Comparison of ENCODE assay signal across 1 cellular context in genomic region chr17:69192754-69193153, GRCh38.
TF ChIP-seq lines count a peak whose summit lies in the region.

No MANE protein-coding gene starts in this region.

TF ChIP-seq in H1, 55 proteins besides CTCF, POLR2A, EP300 and RAD21 (continued from another document):
- TF ChIP-seq RBBP5 (IDR thresholded peaks at IDR 0.05; ENCODE audit: borderline replicate concordance, low read depth, low read length) (no peak), JUN (IDR thresholded peaks at IDR 0.05; ENCODE audit: low read depth, low read length) (no peak), CBX5 (IDR thresholded peaks at IDR 0.05; ENCODE audit: low read depth, low read length) (no peak), SP1 (IDR thresholded peaks at IDR 0.05; ENCODE audit: low read depth, low read length) (no peak), ASH2L (IDR thresholded peaks at IDR 0.05; ENCODE audit: low read length) (no peak), SIN3A (conservative IDR thresholded peaks at IDR 0.05 in 1 of 2, IDR thresholded peaks at IDR 0.05 in 1 of 2; ENCODE audit: low read depth in 1 of 2, low read length in 2 of 2) (no peak), MAFK (IDR thresholded peaks at IDR 0.05; ENCODE audit: low read depth, low read length) (no peak), CEBPB (IDR thresholded peaks at IDR 0.05; ENCODE audit: low read depth, low read length) (no peak), E2F6 (IDR thresholded peaks at IDR 0.05) (no peak)
TF ChIP-seq in H1: peak in this region for 0.
